In genomic region chr3:10466186-10466585, GRCh38 we compare ENCODE assay signal across 17 cellular contexts. TPM values are rescaled to one million over a fixed set of nuclear protein-coding genes. Genes with fewer than 3 reads are reported as not detected.
DNase-seq lines count a peak whose midpoint lies in the region; ATAC-seq and TF ChIP-seq lines count a peak whose summit lies in the region.
"Had no signal": no experiment of that assay in that cellular context is flagged by ENCODE, and none has a peak within 500 bp of the region (broad histone marks: within the 10 kb centered on the region; RNA-seq: fewer than 3 reads in every experiment).

No MANE protein-coding gene starts in this region.

- ATAC-seq in GM21723 (IDR thresholded peaks at IDR 0.05; ENCODE audit: unreplicated experiment), result no peak
- no peak for ATAC-seq in activated CD4-positive, CD25-positive, alpha-beta regulatory T cell treated with anti-CD3 and anti-CD28 coated beads, Interleukin-2, amount 50 U/mL, for 24 hours

- H3K27ac ChIP-seq in BLaER1 (peak overlapping the region; percentile 95), osteoblast (ENCODE audit: low read depth, low read length) (no peak overlapping the region), smooth muscle cell (ENCODE audit: low read depth) (no peak overlapping the region)

- no peaks in the 10 kb centered on the region for H3F3A ChIP-seq in smooth muscle cell (ENCODE audit: low read depth)

- no peak overlapping the region for H2AFZ ChIP-seq in osteoblast (ENCODE audit: low read length)
- H2AFZ ChIP-seq in smooth muscle cell (ENCODE audit: low read depth), result no peak overlapping the region

- DNase-seq in epithelial cell of esophagus (ENCODE audit: low read depth) (peak; percentile 79), osteoblast (ENCODE audit: insufficient read length, low spot score, missing footprints) (peak; percentile 79), smooth muscle cell (lab: John Stamatoyannopoulos, UW; ENCODE audit: unreplicated experiment) (no peak)
- no peak for DNase-seq in stimulated activated CD4-positive, alpha-beta T cell treated with anti-CD3 and anti-CD28 coated beads, Interleukin-2, amount 100 ng/mL, for 48 hours
- DNase-seq: 8988T; AML-193; C1 segment of cervical spinal cord; Calu3; CD4-positive, alpha-beta T cell; DMS 273 treated with DMSO at 0.1 percent for 48 hours; HCEC 1CT had no signal

- H3K4me1 ChIP-seq in BLaER1 (peaks cover 99% of the 10 kb centered on the region), osteoblast (ENCODE audit: insufficient read depth, low read length) (no peaks in the 10 kb centered on the region), smooth muscle cell (ENCODE audit: low read depth) (peaks cover 4% of the 10 kb centered on the region)

- peak overlapping the region in 3 of 5 experiments; percentile 13 to 100 (median 97) for H3K27ac Mint-ChIP-seq in brain
- H3K27ac Mint-ChIP-seq: CD4-positive, alpha-beta T cell had no signal

- WGBS in smooth muscle cell (ENCODE audit: low lambda C conversion rate), result 76% methylated on average over 5 of the region's 5 CpGs

- H3K27me3 ChIP-seq in BLaER1 (no peaks in the 10 kb centered on the region), osteoblast (ENCODE audit: insufficient read depth, low read length) (peaks cover 35% of the 10 kb centered on the region), smooth muscle cell (ENCODE audit: low read depth) (peaks cover 17% of the 10 kb centered on the region)

- H3K4me3 Mint-ChIP-seq in brain, result no peak overlapping the region
- H3K4me3 Mint-ChIP-seq: CD4-positive, alpha-beta T cell had no signal

- no peaks in the 10 kb centered on the region for H3K79me2 ChIP-seq in osteoblast (ENCODE audit: insufficient read depth, low read length)
- H3K79me2 ChIP-seq in smooth muscle cell (ENCODE audit: low read depth), result no peaks in the 10 kb centered on the region

- H3K9ac ChIP-seq in BLaER1 (peak overlapping the region; percentile 76; the same call in 1 of the 2 replicates), smooth muscle cell (ENCODE audit: low read depth) (no peak overlapping the region)

- peaks cover 55% of the 10 kb centered on the region for H3K4me1 Mint-ChIP-seq in brain

- H3K9me3 Mint-ChIP-seq in brain, result peaks cover 0 to 3% (median 0%) of the 10 kb centered on the region in 5 experiments
- H3K9me3 Mint-ChIP-seq: CD4-positive, alpha-beta T cell had no signal

- no peaks in the 10 kb centered on the region for H3K36me3 Mint-ChIP-seq in brain

- TF ChIP-seq CTCF in brain (conservative IDR thresholded peaks at IDR 0.05) (no peak), epithelial cell of esophagus (IDR thresholded peaks at IDR 0.05; ENCODE audit: insufficient read depth, low read depth, low read length, missing control alignments) (no peak), osteoblast (IDR thresholded peaks at IDR 0.05; ENCODE audit: extremely low read depth, low read depth, low read length) (no peak), smooth muscle cell (IDR thresholded peaks at IDR 0.05; ENCODE audit: borderline replicate concordance, insufficient read depth, poor library complexity, severe bottlenecking) (no peak)

- H3K36me3 ChIP-seq in BLaER1 (no peaks in the 10 kb centered on the region), osteoblast (ENCODE audit: insufficient read depth, low read length) (no peaks in the 10 kb centered on the region), smooth muscle cell (ENCODE audit: low read depth) (no peaks in the 10 kb centered on the region)

- H4K20me1 ChIP-seq in BLaER1, result no peaks in the 10 kb centered on the region
- no peaks in the 10 kb centered on the region for H4K20me1 ChIP-seq in osteoblast (ENCODE audit: insufficient read depth, low read length)
- H4K20me1 ChIP-seq in smooth muscle cell (ENCODE audit: low read depth), result no peaks in the 10 kb centered on the region

- H3K4me3 ChIP-seq in BLaER1, result no peak overlapping the region
- H3K4me3 ChIP-seq in epithelial cell of esophagus (ENCODE audit: low read length), result no peak overlapping the region
- no peak overlapping the region for H3K4me3 ChIP-seq in osteoblast (ENCODE audit: insufficient read depth, low read length)
- no peak overlapping the region for H3K4me3 ChIP-seq in smooth muscle cell

- peaks cover 2% of the 10 kb centered on the region for H3K27me3 Mint-ChIP-seq in brain

- H3K9me3 ChIP-seq in BLaER1, result no peaks in the 10 kb centered on the region
- no peaks in the 10 kb centered on the region for H3K9me3 ChIP-seq in osteoblast (ENCODE audit: low read depth, low read length)
- H3K9me3 ChIP-seq in smooth muscle cell (replicated peaks; ENCODE audit: low read depth), result no peaks in the 10 kb centered on the region

- H3K4me2 ChIP-seq in BLaER1 (peak overlapping the region; percentile 93), osteoblast (ENCODE audit: insufficient read depth, low read length) (no peak overlapping the region), smooth muscle cell (no peak overlapping the region)

RNA-seq across cellular contexts. Expression of gene ATP2B2, which starts 39.2 kb away (rescaled TPM):
- polyA plus RNA-seq in brain (ENCODE audit: insufficient read depth, low read depth, low replicate concordance), result 13.9 TPM
- total RNA-seq in osteoblast, result not detected in 2 replicates
- not detected in 2 replicates for total RNA-seq in smooth muscle cell
- not detected in 2 replicates for polyA plus RNA-seq in smooth muscle cell
- total RNA-seq: Calu3; CD4-positive, alpha-beta T cell; Daoy; HT-29 had no signal

Comparison
In these comparisons a context has a peak if more than half of its experiments do, and no peak if none do; other contexts are left out.
1. DNase-seq: peak in epithelial cell of esophagus (single experiment) and osteoblast (single experiment); none in smooth muscle cell (single experiment) and stimulated activated CD4-positive, alpha-beta T cell treated with anti-CD3 and anti-CD28 coated beads, Interleukin-2, amount 100 ng/mL, for 48 hours (0 of 2).